35 cellular contexts compared by ENCODE assay signal in the genomic region with DNA sequence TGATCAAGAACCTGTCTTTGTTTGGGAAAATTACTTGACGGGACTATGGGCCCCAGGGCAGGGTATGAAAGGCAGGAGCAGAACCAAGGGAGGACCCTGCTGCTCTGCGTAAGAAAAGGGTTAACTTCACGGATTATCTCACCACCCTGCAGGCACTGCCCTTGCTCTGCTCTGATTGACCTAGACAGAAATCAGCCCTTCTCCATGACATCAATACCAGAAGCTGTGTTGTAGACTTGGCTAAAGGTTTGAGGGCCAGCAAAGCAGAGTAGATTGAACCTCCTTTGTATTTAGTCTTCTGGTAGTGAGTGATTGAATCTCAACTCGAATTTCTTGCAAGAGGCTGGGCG.
"Had no signal": no experiment of that assay in that cellular context is flagged by ENCODE, and none has a peak within 500 bp of the region (broad histone marks: within the 10 kb centered on the region; RNA-seq: fewer than 3 reads in every experiment).

No MANE protein-coding gene starts in this region.

- H3K9me3 Mint-ChIP-seq: activated CD8-positive, alpha-beta T cell treated with anti-CD3 and anti-CD28 coated beads for 36 hours; activated naive CD4-positive, alpha-beta T cell treated with anti-CD3 and anti-CD28 coated beads, Interleukin-2, amount 50 U/mL, for 24 hours; activated naive CD8-positive, alpha-beta T cell treated with anti-CD3 and anti-CD28 coated beads, Interleukin-2, amount 50 U/mL, for 24 hours; activated T-helper 2 cell treated with anti-CD3 and anti-CD28 coated beads, Interferon-gamma antibody, Interleukin-2, Interleukin-4, amounts not matched to agents 10 μg/mL and 5 μg/mL and 100 μg/mL, durations not matched to agents 14 hours and 24 hours and 36 hours; stimulated activated memory B cell treated with anti-CD40 and anti-IgM and Interleukin-4, amounts not matched to agents 10 μg/mL and 1 μg/mL and 100 μg/mL, for 72 hours; stimulated activated naive CD8-positive, alpha-beta T cell treated with anti-CD3 and anti-CD28 coated beads, Interleukin-15, amount 100 ng/mL, for 72 hours; T-helper 2 cell treated with Interferon-gamma antibody and Interleukin-4, amounts not matched to agents 5 μg/mL and 100 μg/mL, for 36 hours had no signal

- H3K27ac Mint-ChIP-seq: activated CD8-positive, alpha-beta T cell treated with anti-CD3 and anti-CD28 coated beads for 36 hours; activated naive CD4-positive, alpha-beta T cell treated with anti-CD3 and anti-CD28 coated beads, Interleukin-2, amount 50 U/mL, for 24 hours; activated naive CD8-positive, alpha-beta T cell treated with anti-CD3 and anti-CD28 coated beads, Interleukin-2, amount 50 U/mL, for 24 hours; activated T-helper 2 cell treated with anti-CD3 and anti-CD28 coated beads, Interferon-gamma antibody, Interleukin-2, Interleukin-4, amounts not matched to agents 10 μg/mL and 5 μg/mL and 100 μg/mL, durations not matched to agents 14 hours and 24 hours and 36 hours; stimulated activated memory B cell treated with anti-CD40 and anti-IgM and Interleukin-4, amounts not matched to agents 10 μg/mL and 1 μg/mL and 100 μg/mL, for 72 hours; T-helper 2 cell treated with Interferon-gamma antibody and Interleukin-4, amounts not matched to agents 5 μg/mL and 100 μg/mL, for 36 hours had no signal

- H3K4me3 ChIP-seq: esophagus squamous epithelium, heart right ventricle, left lung, lower lobe of right lung, mucosa of descending colon, ovary, upper lobe of right lung had no signal

- H3K36me3 Mint-ChIP-seq: activated naive CD4-positive, alpha-beta T cell treated with anti-CD3 and anti-CD28 coated beads, Interleukin-2, amount 50 U/mL, for 24 hours; stimulated activated memory B cell treated with anti-CD40 and anti-IgM and Interleukin-4, amounts not matched to agents 10 μg/mL and 1 μg/mL and 100 μg/mL, for 72 hours had no signal

- H3K4me1 Mint-ChIP-seq: activated naive CD4-positive, alpha-beta T cell treated with anti-CD3 and anti-CD28 coated beads, Interleukin-2, amount 50 U/mL, for 24 hours; activated naive CD8-positive, alpha-beta T cell treated with anti-CD3 and anti-CD28 coated beads, Interleukin-2, amount 50 U/mL, for 24 hours; stimulated activated naive CD8-positive, alpha-beta T cell treated with anti-CD3 and anti-CD28 coated beads, Interleukin-15, amount 100 ng/mL, for 72 hours had no signal

- H3K27me3 Mint-ChIP-seq: activated CD8-positive, alpha-beta T cell treated with anti-CD3 and anti-CD28 coated beads for 36 hours; activated naive CD4-positive, alpha-beta T cell treated with anti-CD3 and anti-CD28 coated beads, Interleukin-2, amount 50 U/mL, for 24 hours; stimulated activated naive CD8-positive, alpha-beta T cell treated with anti-CD3 and anti-CD28 coated beads, Interleukin-15, amount 100 ng/mL, for 72 hours had no signal

- DNase-seq: activated CD4-positive, alpha-beta T cell treated with anti-CD3 and anti-CD28 coated beads, Interleukin-2, amount 50 U/mL, for 1 hour; activated CD4-positive, CD25-positive, alpha-beta regulatory T cell treated with anti-CD3 and anti-CD28 coated beads, Interleukin-2, amount 50 U/mL, for 72 hours; activated CD8-positive, alpha-beta T cell treated with anti-CD3 and anti-CD28 coated beads for 36 hours; activated naive CD8-positive, alpha-beta T cell treated with anti-CD3 and anti-CD28 coated beads, Interleukin-2, amount 50 U/mL, for 24 hours; activated T-cell treated with anti-CD3 and anti-CD28 coated beads, Interleukin-2, amount 50 U/mL, for 48 hours; amygdala; effector CD4-positive, alpha-beta T cell; esophagus squamous epithelium; foreskin melanocyte; heart right ventricle; left lung; lower lobe of right lung; mesenchymal stem cell; mucosa of descending colon; nephron progenitor cell; ovary; retina; small intestine; stimulated activated CD4-positive, alpha-beta T cell treated with anti-CD3 and anti-CD28 coated beads, Interleukin-1b, Interleukin-23, amount 100 ng/mL, for 48 hours; stimulated activated CD4-positive, alpha-beta T cell treated with anti-CD3 and anti-CD28 coated beads, Interleukin-4, amount 100 ng/mL, for 4 hours; stimulated activated CD8-positive, alpha-beta memory T cell treated with anti-CD3 and anti-CD28 coated beads, Interleukin-4, amount 100 ng/mL, for 48 hours; stimulated activated naive CD8-positive, alpha-beta T cell treated with anti-CD3 and anti-CD28 coated beads, Interleukin-15, amount 100 ng/mL, for 72 hours; substantia nigra; T-helper 1 cell; upper lobe of right lung had no signal

- H3K4me1 ChIP-seq: left lung, lower lobe of right lung, upper lobe of right lung had no signal

- H3K27me3 ChIP-seq: esophagus squamous epithelium, heart right ventricle, left lung, ovary, upper lobe of right lung had no signal

- H3K36me3 ChIP-seq: esophagus squamous epithelium, heart right ventricle, left lung, lower lobe of right lung, ovary, upper lobe of right lung had no signal

- FAIRE-seq: colon, endometrium, islet of Langerhans, small intestine, TTC549 had no signal

- ATAC-seq: activated CD8-positive, alpha-beta T cell treated with anti-CD3 and anti-CD28 coated beads for 36 hours; activated naive CD8-positive, alpha-beta T cell treated with anti-CD3 and anti-CD28 coated beads, Interleukin-2, amount 50 U/mL, for 24 hours; left lung; lower lobe of right lung; mucosa of descending colon; stimulated activated memory B cell treated with anti-CD40 and anti-IgM and Interleukin-4, amounts not matched to agents 10 μg/mL and 1 μg/mL and 100 μg/mL, for 72 hours; stimulated activated naive CD8-positive, alpha-beta T cell treated with anti-CD3 and anti-CD28 coated beads, Interleukin-15, amount 100 ng/mL, for 72 hours; upper lobe of right lung had no signal

- H3K4me3 Mint-ChIP-seq: activated CD8-positive, alpha-beta T cell treated with anti-CD3 and anti-CD28 coated beads for 36 hours; activated naive CD4-positive, alpha-beta T cell treated with anti-CD3 and anti-CD28 coated beads, Interleukin-2, amount 50 U/mL, for 24 hours; activated naive CD8-positive, alpha-beta T cell treated with anti-CD3 and anti-CD28 coated beads, Interleukin-2, amount 50 U/mL, for 24 hours; nephron progenitor cell; stimulated activated memory B cell treated with anti-CD40 and anti-IgM and Interleukin-4, amounts not matched to agents 10 μg/mL and 1 μg/mL and 100 μg/mL, for 72 hours; stimulated activated naive CD8-positive, alpha-beta T cell treated with anti-CD3 and anti-CD28 coated beads, Interleukin-15, amount 100 ng/mL, for 72 hours; T-helper 2 cell treated with Interferon-gamma antibody and Interleukin-4, amounts not matched to agents 5 μg/mL and 100 μg/mL, for 36 hours had no signal

- H3K27ac ChIP-seq: epithelial cell of prostate, esophagus squamous epithelium, left lung, lower lobe of right lung, ovary, upper lobe of right lung, VCaP had no signal

- H3K9me3 ChIP-seq: esophagus squamous epithelium, heart right ventricle, left lung, lower lobe of right lung, mucosa of descending colon, ovary, upper lobe of right lung had no signal
